ENCODE assay signal across 26 cellular contexts in genomic region chr19:5112681-5113080, GRCh38.
DNase-seq lines count a peak whose midpoint lies in the region; ATAC-seq and TF ChIP-seq lines count a peak whose summit lies in the region.
"Had no signal": no experiment of that assay in that cellular context is flagged by ENCODE, and none has a peak within 500 bp of the region (broad histone marks: within the 10 kb centered on the region; RNA-seq: fewer than 3 reads in every experiment).

No MANE protein-coding gene starts in this region.

- DNase-seq in cardiac muscle cell (ENCODE audit: low read depth in 1 of 2, low spot score in 1 of 2) = no peak
- no peak for DNase-seq in heart right ventricle
- DNase-seq in smooth muscle cell (lab: John Stamatoyannopoulos, UW; ENCODE audit: unreplicated experiment) = no peak
- no peak for DNase-seq in AML-193 (lab: John Stamatoyannopoulos, UW)
- no peak for DNase-seq in DMS153 (lab: John Stamatoyannopoulos, UW)
- DNase-seq: activated CD4-positive, alpha-beta T cell treated with anti-CD3 and anti-CD28 coated beads, Interleukin-2, amount 50 U/mL, for 1 hour; activated CD8-positive, alpha-beta memory T cell treated with anti-CD3 and anti-CD28 coated beads, Interleukin-2, amount 10 ng/mL, durations not matched to agents 7 days and 5 days; CD8-positive, alpha-beta memory T cell; cerebellar nuclear complex; DMS 273 treated with DMSO at 0.1 percent for 48 hours; dorsolateral prefrontal cortex; NCI-H1105; NCI-H187 treated with DMSO at 0.1 percent for 48 hours; NCI-H526; SHP77 treated with DMSO at 0.1 percent for 48 hours; stimulated activated CD4-positive, alpha-beta T cell treated with anti-CD3 and anti-CD28 coated beads, Interleukin-1b, Interleukin-23, amount 100 ng/mL, for 48 hours; stimulated activated CD8-positive, alpha-beta memory T cell treated with anti-CD3 and anti-CD28 coated beads, Interleukin-4, amount 100 ng/mL, for 48 hours; T-helper 9 cell; trophoblast cell had no signal

- H3K9ac ChIP-seq in smooth muscle cell (ENCODE audit: low read depth) = peak overlapping the region; percentile 41

- H3K27me3 ChIP-seq in cardiac muscle cell (no peaks in the 10 kb centered on the region), heart right ventricle (no peaks in the 10 kb centered on the region), smooth muscle cell (ENCODE audit: low read depth) (no peaks in the 10 kb centered on the region)
- H3K27me3 ChIP-seq: dorsolateral prefrontal cortex had no signal

- no peak overlapping the region for H2AFZ ChIP-seq in smooth muscle cell (ENCODE audit: low read depth)

- H3K4me3 ChIP-seq in cardiac muscle cell (no peak overlapping the region), heart right ventricle (no peak overlapping the region), mesodermal cell (ENCODE audit: extremely low read depth, insufficient read depth, low read length, poor library complexity, severe bottlenecking) (no peak overlapping the region), smooth muscle cell (no peak overlapping the region)
- H3K4me3 ChIP-seq: dorsolateral prefrontal cortex, K562, lung had no signal

- peaks cover 0 to 12% (median 8%) of the 10 kb centered on the region in 5 experiments for H3K9me3 Mint-ChIP-seq in brain
- H3K9me3 Mint-ChIP-seq: activated naive CD4-positive, alpha-beta T cell treated with anti-CD3 and anti-CD28 coated beads, Interleukin-2, amount 50 U/mL, for 24 hours had no signal

- H3K4me1 ChIP-seq in cardiac muscle cell (ENCODE audit: low read depth) (peaks cover 46% of the 10 kb centered on the region), heart right ventricle (peaks cover 0 to 31% (median 15%) of the 10 kb centered on the region in 9 donors), mesodermal cell (ENCODE audit: control insufficient read depth, insufficient read depth, low read length, poor library complexity, severe bottlenecking) (peaks cover 19% of the 10 kb centered on the region), smooth muscle cell (ENCODE audit: low read depth) (peaks cover 22% of the 10 kb centered on the region)

- TF ChIP-seq CTCF in cardiac muscle cell (IDR thresholded peaks at IDR 0.05; ENCODE audit: low read depth, low read length) (no peak), heart right ventricle (IDR thresholded peaks at IDR 0.05) (no peak), brain (conservative IDR thresholded peaks at IDR 0.05) (no peak), smooth muscle cell (IDR thresholded peaks at IDR 0.05; ENCODE audit: borderline replicate concordance, insufficient read depth, poor library complexity, severe bottlenecking) (no peak)

- no peaks in the 10 kb centered on the region for H3K79me2 ChIP-seq in smooth muscle cell (ENCODE audit: low read depth)

- peak overlapping the region in 2 of 5 experiments; percentile 6 to 9 for H3K4me3 Mint-ChIP-seq in brain
- H3K4me3 Mint-ChIP-seq: activated CD8-positive, alpha-beta memory T cell treated with anti-CD3 and anti-CD28 coated beads, Interleukin-2, amount 10 ng/mL, durations not matched to agents 7 days and 5 days; activated naive CD4-positive, alpha-beta T cell treated with anti-CD3 and anti-CD28 coated beads, Interleukin-2, amount 50 U/mL, for 24 hours; CD8-positive, alpha-beta memory T cell had no signal

- peaks cover 47% of the 10 kb centered on the region for H3K36me3 Mint-ChIP-seq in brain
- H3K36me3 Mint-ChIP-seq: activated CD8-positive, alpha-beta memory T cell treated with anti-CD3 and anti-CD28 coated beads, Interleukin-2, amount 10 ng/mL, durations not matched to agents 7 days and 5 days had no signal

- intact Hi-C loops in heart right ventricle (cut with DNase I) = no loop called here

- H3K36me3 ChIP-seq in cardiac muscle cell (peaks cover 8% of the 10 kb centered on the region), heart right ventricle (peaks cover 0 to 61% (median 13%) of the 10 kb centered on the region in 9 donors), mesodermal cell (ENCODE audit: control insufficient read depth, insufficient read depth, low read length) (peaks cover 44% of the 10 kb centered on the region), smooth muscle cell (ENCODE audit: low read depth) (no peaks in the 10 kb centered on the region)

- no peaks in the 10 kb centered on the region for H3F3A ChIP-seq in smooth muscle cell (ENCODE audit: low read depth)

- H3K4me2 ChIP-seq in smooth muscle cell = peak overlapping the region; percentile 69

- WGBS in heart right ventricle, 2 donors = 87 to 91% methylated on average over 15 of the region's 15 CpGs
- 59 to 61% methylated on average over 14 to 15 of the region's 15 CpGs for WGBS in mesodermal cell (ENCODE audit: insufficient coverage in 2 of 2), 2 experiments
- 45% methylated on average over 15 of the region's 15 CpGs for WGBS in smooth muscle cell (ENCODE audit: low lambda C conversion rate)

- H3K4me1 Mint-ChIP-seq in brain = peaks cover 41% of the 10 kb centered on the region
- H3K4me1 Mint-ChIP-seq: activated CD8-positive, alpha-beta memory T cell treated with anti-CD3 and anti-CD28 coated beads, Interleukin-2, amount 10 ng/mL, durations not matched to agents 7 days and 5 days; activated naive CD4-positive, alpha-beta T cell treated with anti-CD3 and anti-CD28 coated beads, Interleukin-2, amount 50 U/mL, for 24 hours had no signal

- H3K27ac ChIP-seq in cardiac muscle cell (peak overlapping the region; percentile 99), heart right ventricle (no peak overlapping the region), mesodermal cell (ENCODE audit: low read depth, low read length, severe bottlenecking) (peak overlapping the region; percentile 43), smooth muscle cell (ENCODE audit: low read depth) (peak overlapping the region; percentile 70)

- no peaks in the 10 kb centered on the region for H3K9me3 ChIP-seq in cardiac muscle cell (ENCODE audit: low read depth)
- H3K9me3 ChIP-seq in heart right ventricle = peaks cover 0 to 8% (median 0%) of the 10 kb centered on the region in 11 donors
- peaks cover 6% of the 10 kb centered on the region for H3K9me3 ChIP-seq in mesodermal cell (ENCODE audit: control insufficient read depth, low read length)
- H3K9me3 ChIP-seq in smooth muscle cell (replicated peaks; ENCODE audit: low read depth) = no peaks in the 10 kb centered on the region

- no peak for ATAC-seq in heart right ventricle
- no peak for ATAC-seq in HG02870 (IDR thresholded peaks at IDR 0.05; ENCODE audit: unreplicated experiment)
- ATAC-seq: activated CD8-positive, alpha-beta memory T cell treated with anti-CD3 and anti-CD28 coated beads, Interleukin-2, amount 10 ng/mL, durations not matched to agents 7 days and 5 days; K562; Panc1 had no signal

- peaks cover 48% of the 10 kb centered on the region for H4K20me1 ChIP-seq in smooth muscle cell (ENCODE audit: low read depth)

- no peaks in the 10 kb centered on the region for H3K27me3 Mint-ChIP-seq in brain
- H3K27me3 Mint-ChIP-seq: activated CD8-positive, alpha-beta memory T cell treated with anti-CD3 and anti-CD28 coated beads, Interleukin-2, amount 10 ng/mL, durations not matched to agents 7 days and 5 days; activated naive CD4-positive, alpha-beta T cell treated with anti-CD3 and anti-CD28 coated beads, Interleukin-2, amount 50 U/mL, for 24 hours; CD8-positive, alpha-beta memory T cell had no signal

- H3K27ac Mint-ChIP-seq in brain = peak overlapping the region; percentile 11 to 96 (median 86)
- H3K27ac Mint-ChIP-seq: activated CD8-positive, alpha-beta memory T cell treated with anti-CD3 and anti-CD28 coated beads, Interleukin-2, amount 10 ng/mL, durations not matched to agents 7 days and 5 days; activated naive CD4-positive, alpha-beta T cell treated with anti-CD3 and anti-CD28 coated beads, Interleukin-2, amount 50 U/mL, for 24 hours; CD8-positive, alpha-beta memory T cell had no signal

Comparison
In these comparisons a context has a peak if more than half of its experiments do, and no peak if none do; other contexts are left out.
1. H3K27ac ChIP-seq: peak in cardiac muscle cell (single experiment), mesodermal cell (single experiment) and smooth muscle cell (single experiment); none in heart right ventricle (0 of 10).